Comparison of ENCODE assay signal across 18 cellular contexts in the genomic region with DNA sequence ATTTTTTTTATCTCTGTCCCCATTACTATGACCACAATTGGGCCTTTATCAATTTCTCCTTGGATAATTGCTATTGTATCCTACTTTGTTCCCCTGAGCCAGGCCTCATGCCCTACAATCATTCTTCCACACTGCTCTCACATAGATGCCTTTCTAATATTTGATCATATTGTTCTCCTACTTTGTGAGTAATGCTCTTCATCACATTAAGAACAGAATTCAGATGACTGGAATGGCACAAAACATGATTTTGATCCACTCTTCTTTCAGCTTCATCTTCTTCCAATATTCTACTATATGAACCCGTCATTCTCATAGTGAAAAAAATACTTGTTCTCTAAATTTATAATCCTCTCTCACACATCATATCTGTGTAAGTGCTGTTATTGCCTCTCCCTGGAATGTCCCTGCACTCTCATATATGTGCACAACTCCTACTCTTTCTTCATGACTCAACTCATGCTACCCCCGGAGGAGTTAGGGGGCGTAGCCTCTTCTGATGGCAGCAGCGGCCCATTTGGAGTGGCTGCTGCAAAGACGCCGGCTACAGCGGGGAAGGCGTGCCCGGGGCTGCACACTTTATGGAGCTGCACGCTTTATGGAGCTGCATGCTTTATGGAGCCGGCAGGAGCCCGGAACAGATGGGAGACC. TPM values are rescaled to one million over a fixed set of nuclear protein-coding genes. Genes with fewer than 3 reads are reported as not detected.
A peak's percentile ranks its signal among the peaks of the same experiment; 100 is the strongest.
DNase-seq lines count a peak whose midpoint lies in the region; ATAC-seq and TF ChIP-seq lines count a peak whose summit lies in the region.
"Had no signal": no experiment of that assay in that cellular context is flagged by ENCODE, and none has a peak within 500 bp of the region (broad histone marks: within the 10 kb centered on the region; RNA-seq: fewer than 3 reads in every experiment).

No MANE protein-coding gene starts in this region.

- POLR2A ChIA-PET in activated CD4-positive, alpha-beta T cell treated with anti-CD3 and anti-CD28 coated beads for 36 hours (lab: Charles Lee), result no interaction called here
- POLR2A ChIA-PET in WTC11 (lab: Charles Lee), result no interaction called here

- H3K27me3 Mint-ChIP-seq in activated CD4-positive, alpha-beta T cell treated with anti-CD3 and anti-CD28 coated beads for 36 hours, result peaks cover 10% of the 10 kb centered on the region
- H3K27me3 Mint-ChIP-seq in WTC11 (ENCODE audit: low read depth), result peaks cover 4% of the 10 kb centered on the region; the same call in 1 of the 2 replicates

- H3K36me3 Mint-ChIP-seq in activated CD4-positive, alpha-beta T cell treated with anti-CD3 and anti-CD28 coated beads for 36 hours (ENCODE audit: low read depth), result no peaks in the 10 kb centered on the region
- peaks cover 8% of the 10 kb centered on the region for H3K36me3 Mint-ChIP-seq in WTC11

- no peak overlapping the region for H3K4me3 ChIP-seq in skeletal muscle cell (ENCODE audit: low read depth, low read length)
- H3K4me3 ChIP-seq: A549; BLaER1 treated with 17β-estradiol and CSF1 and Interleukin-3, amounts not matched to agents 10 nM and 100 nM; colonic mucosa; neural progenitor cell had no signal

- H3K4me1 Mint-ChIP-seq in activated CD4-positive, alpha-beta T cell treated with anti-CD3 and anti-CD28 coated beads for 36 hours, result peaks cover 5% of the 10 kb centered on the region
- H3K4me1 Mint-ChIP-seq in WTC11, result no peaks in the 10 kb centered on the region
- H3K4me1 Mint-ChIP-seq: neural progenitor cell had no signal

- no peak for TF ChIP-seq CTCF in WTC11 (IDR thresholded peaks at IDR 0.05)

- no peaks in the 10 kb centered on the region for H3K9me3 Mint-ChIP-seq in activated CD4-positive, alpha-beta T cell treated with anti-CD3 and anti-CD28 coated beads for 36 hours (ENCODE audit: low read depth)
- peaks cover 24% of the 10 kb centered on the region for H3K9me3 Mint-ChIP-seq in WTC11

- no peak overlapping the region for H3K4me3 Mint-ChIP-seq in activated CD4-positive, alpha-beta T cell treated with anti-CD3 and anti-CD28 coated beads for 36 hours
- no peak overlapping the region for H3K4me3 Mint-ChIP-seq in WTC11
- H3K4me3 Mint-ChIP-seq: neural progenitor cell had no signal

- intact Hi-C loops in activated CD4-positive, alpha-beta T cell treated with anti-CD3 and anti-CD28 coated beads for 36 hours (cut with DNase I, micrococcal nuclease), result no loop called here

- H3K27ac Mint-ChIP-seq in activated CD4-positive, alpha-beta T cell treated with anti-CD3 and anti-CD28 coated beads for 36 hours, result no peak overlapping the region
- H3K27ac Mint-ChIP-seq in WTC11, result no peak overlapping the region
- H3K27ac Mint-ChIP-seq: neural progenitor cell, progenitor cell of endocrine pancreas had no signal

- CTCF ChIA-PET in activated CD4-positive, alpha-beta T cell treated with anti-CD3 and anti-CD28 coated beads for 36 hours (lab: Charles Lee), result no interaction called here
- CTCF ChIA-PET in WTC11 (lab: Charles Lee), result no interaction called here

- peak; percentile 19 for DNase-seq in activated CD4-positive, alpha-beta T cell treated with anti-CD3 and anti-CD28 coated beads for 36 hours
- DNase-seq in activated CD4-positive, alpha-beta T cell treated with anti-CD3 and anti-CD28 coated beads for 4 hours, result no peak
- DNase-seq in HT1080 (ENCODE audit: low read depth) (peak; percentile 3), WTC11 (ENCODE audit: low spot score) (peak; percentile 14), skeletal muscle cell (ENCODE audit: low read depth) (peak; percentile 5), COLO668 (lab: John Stamatoyannopoulos, UW; ENCODE audit: unreplicated experiment) (no peak)
- no peak for DNase-seq in activated naive CD4-positive, alpha-beta T cell treated with Interleukin-2 at 50 U/mL for 16 hours
- DNase-seq: brain microvascular endothelial cell, colonic mucosa, GDM1, KBM-7, left ventricle myocardium superior, T1000 had no signal

- peak; percentile 83 for ATAC-seq in activated CD4-positive, alpha-beta T cell treated with anti-CD3 and anti-CD28 coated beads for 36 hours
- peak; percentile 62 for ATAC-seq in WTC11
- no peak for ATAC-seq in HG02610 (IDR thresholded peaks at IDR 0.05; ENCODE audit: unreplicated experiment)
- ATAC-seq: A549, left ventricle myocardium superior had no signal

TF ChIP-seq in WTC11, 78 proteins besides CTCF, POLR2A, EP300 and RAD21 (continues in another document):
- TF ChIP-seq, protein P1, sequence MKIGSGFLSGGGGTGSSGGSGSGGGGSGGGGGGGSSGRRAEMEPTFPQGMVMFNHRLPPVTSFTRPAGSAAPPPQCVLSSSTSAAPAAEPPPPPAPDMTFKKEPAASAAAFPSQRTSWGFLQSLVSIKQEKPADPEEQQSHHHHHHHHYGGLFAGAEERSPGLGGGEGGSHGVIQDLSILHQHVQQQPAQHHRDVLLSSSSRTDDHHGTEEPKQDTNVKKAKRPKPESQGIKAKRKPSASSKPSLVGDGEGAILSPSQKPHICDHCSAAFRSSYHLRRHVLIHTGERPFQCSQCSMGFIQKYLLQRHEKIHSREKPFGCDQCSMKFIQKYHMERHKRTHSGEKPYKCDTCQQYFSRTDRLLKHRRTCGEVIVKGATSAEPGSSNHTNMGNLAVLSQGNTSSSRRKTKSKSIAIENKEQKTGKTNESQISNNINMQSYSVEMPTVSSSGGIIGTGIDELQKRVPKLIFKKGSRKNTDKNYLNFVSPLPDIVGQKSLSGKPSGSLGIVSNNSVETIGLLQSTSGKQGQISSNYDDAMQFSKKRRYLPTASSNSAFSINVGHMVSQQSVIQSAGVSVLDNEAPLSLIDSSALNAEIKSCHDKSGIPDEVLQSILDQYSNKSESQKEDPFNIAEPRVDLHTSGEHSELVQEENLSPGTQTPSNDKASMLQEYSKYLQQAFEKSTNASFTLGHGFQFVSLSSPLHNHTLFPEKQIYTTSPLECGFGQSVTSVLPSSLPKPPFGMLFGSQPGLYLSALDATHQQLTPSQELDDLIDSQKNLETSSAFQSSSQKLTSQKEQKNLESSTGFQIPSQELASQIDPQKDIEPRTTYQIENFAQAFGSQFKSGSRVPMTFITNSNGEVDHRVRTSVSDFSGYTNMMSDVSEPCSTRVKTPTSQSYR (CRISPR knock-in tag; IDR thresholded peaks at IDR 0.05), result no peak
- TF ChIP-seq, protein P2, sequence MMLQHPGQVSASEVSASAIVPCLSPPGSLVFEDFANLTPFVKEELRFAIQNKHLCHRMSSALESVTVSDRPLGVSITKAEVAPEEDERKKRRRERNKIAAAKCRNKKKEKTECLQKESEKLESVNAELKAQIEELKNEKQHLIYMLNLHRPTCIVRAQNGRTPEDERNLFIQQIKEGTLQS (CRISPR knock-in tag; conservative IDR thresholded peaks at IDR 0.05), result no peak
- TF ChIP-seq, protein P3, sequence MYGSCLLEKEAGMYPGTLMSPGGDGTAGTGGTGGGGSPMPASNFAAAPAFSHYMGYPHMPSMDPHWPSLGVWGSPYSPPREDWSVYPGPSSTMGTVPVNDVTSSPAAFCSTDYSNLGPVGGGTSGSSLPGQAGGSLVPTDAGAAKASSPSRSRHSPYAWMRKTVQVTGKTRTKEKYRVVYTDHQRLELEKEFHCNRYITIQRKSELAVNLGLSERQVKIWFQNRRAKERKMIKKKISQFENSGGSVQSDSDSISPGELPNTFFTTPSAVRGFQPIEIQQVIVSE (CRISPR knock-in tag; IDR thresholded peaks at IDR 0.05; ENCODE audit: borderline replicate concordance), result no peak
- TF ChIP-seq ZNF232 (CRISPR knock-in tag; IDR thresholded peaks at IDR 0.05) (no peak), ZNF138 (CRISPR knock-in tag; conservative IDR thresholded peaks at IDR 0.05) (no peak)
- TF ChIP-seq, protein P4, sequence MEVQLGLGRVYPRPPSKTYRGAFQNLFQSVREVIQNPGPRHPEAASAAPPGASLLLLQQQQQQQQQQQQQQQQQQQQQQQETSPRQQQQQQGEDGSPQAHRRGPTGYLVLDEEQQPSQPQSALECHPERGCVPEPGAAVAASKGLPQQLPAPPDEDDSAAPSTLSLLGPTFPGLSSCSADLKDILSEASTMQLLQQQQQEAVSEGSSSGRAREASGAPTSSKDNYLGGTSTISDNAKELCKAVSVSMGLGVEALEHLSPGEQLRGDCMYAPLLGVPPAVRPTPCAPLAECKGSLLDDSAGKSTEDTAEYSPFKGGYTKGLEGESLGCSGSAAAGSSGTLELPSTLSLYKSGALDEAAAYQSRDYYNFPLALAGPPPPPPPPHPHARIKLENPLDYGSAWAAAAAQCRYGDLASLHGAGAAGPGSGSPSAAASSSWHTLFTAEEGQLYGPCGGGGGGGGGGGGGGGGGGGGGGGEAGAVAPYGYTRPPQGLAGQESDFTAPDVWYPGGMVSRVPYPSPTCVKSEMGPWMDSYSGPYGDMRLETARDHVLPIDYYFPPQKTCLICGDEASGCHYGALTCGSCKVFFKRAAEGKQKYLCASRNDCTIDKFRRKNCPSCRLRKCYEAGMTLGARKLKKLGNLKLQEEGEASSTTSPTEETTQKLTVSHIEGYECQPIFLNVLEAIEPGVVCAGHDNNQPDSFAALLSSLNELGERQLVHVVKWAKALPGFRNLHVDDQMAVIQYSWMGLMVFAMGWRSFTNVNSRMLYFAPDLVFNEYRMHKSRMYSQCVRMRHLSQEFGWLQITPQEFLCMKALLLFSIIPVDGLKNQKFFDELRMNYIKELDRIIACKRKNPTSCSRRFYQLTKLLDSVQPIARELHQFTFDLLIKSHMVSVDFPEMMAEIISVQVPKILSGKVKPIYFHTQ (CRISPR knock-in tag; IDR thresholded peaks at IDR 0.05), result no peak
- TF ChIP-seq, protein P5, sequence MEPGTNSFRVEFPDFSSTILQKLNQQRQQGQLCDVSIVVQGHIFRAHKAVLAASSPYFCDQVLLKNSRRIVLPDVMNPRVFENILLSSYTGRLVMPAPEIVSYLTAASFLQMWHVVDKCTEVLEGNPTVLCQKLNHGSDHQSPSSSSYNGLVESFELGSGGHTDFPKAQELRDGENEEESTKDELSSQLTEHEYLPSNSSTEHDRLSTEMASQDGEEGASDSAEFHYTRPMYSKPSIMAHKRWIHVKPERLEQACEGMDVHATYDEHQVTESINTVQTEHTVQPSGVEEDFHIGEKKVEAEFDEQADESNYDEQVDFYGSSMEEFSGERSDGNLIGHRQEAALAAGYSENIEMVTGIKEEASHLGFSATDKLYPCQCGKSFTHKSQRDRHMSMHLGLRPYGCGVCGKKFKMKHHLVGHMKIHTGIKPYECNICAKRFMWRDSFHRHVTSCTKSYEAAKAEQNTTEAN (CRISPR knock-in tag; IDR thresholded peaks at IDR 0.05), result no peak
- TF ChIP-seq, protein P6, sequence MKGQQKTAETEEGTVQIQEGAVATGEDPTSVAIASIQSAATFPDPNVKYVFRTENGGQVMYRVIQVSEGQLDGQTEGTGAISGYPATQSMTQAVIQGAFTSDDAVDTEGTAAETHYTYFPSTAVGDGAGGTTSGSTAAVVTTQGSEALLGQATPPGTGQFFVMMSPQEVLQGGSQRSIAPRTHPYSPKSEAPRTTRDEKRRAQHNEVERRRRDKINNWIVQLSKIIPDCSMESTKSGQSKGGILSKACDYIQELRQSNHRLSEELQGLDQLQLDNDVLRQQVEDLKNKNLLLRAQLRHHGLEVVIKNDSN (CRISPR knock-in tag; IDR thresholded peaks at IDR 0.05), result no peak

RNA-seq across cellular contexts. Expression of a gene that starts 25.3 kb away (rescaled TPM):
- total RNA-seq in activated CD4-positive, alpha-beta T cell treated with anti-CD3 and anti-CD28 coated beads for 36 hours, result 10 to 100 TPM; 12.1 to 15.7 TPM
- total RNA-seq in HT1080 (2014; rRNA removed; shearing (Covaris generic)), result 5.6 and 5.8 TPM in 2 replicates
- 11.1 and 11.8 TPM in 2 replicates for polyA plus RNA-seq in HT1080 (2015; cell fraction: cytosol; rRNA removed)
- polyA plus RNA-seq in HT1080 (2015; cell fraction: nucleus; rRNA removed), result 17.3 and 19.0 TPM in 2 replicates
- 18.1 to 21.7 TPM (median 21.6 TPM) in 3 replicates for total RNA-seq in WTC11 (2021)

Comparison
In these comparisons a context has a peak if more than half of its experiments do, and no peak if none do; other contexts are left out.
1. DNase-seq: peak in activated CD4-positive, alpha-beta T cell treated with anti-CD3 and anti-CD28 coated beads for 36 hours (single experiment), HT1080 (single experiment), WTC11 (single experiment) and skeletal muscle cell (single experiment); none in activated CD4-positive, alpha-beta T cell treated with anti-CD3 and anti-CD28 coated beads for 4 hours (0 of 2), activated naive CD4-positive, alpha-beta T cell treated with Interleukin-2 at 50 U/mL for 16 hours (single experiment) and COLO668 (single experiment).